In the genomic region with DNA sequence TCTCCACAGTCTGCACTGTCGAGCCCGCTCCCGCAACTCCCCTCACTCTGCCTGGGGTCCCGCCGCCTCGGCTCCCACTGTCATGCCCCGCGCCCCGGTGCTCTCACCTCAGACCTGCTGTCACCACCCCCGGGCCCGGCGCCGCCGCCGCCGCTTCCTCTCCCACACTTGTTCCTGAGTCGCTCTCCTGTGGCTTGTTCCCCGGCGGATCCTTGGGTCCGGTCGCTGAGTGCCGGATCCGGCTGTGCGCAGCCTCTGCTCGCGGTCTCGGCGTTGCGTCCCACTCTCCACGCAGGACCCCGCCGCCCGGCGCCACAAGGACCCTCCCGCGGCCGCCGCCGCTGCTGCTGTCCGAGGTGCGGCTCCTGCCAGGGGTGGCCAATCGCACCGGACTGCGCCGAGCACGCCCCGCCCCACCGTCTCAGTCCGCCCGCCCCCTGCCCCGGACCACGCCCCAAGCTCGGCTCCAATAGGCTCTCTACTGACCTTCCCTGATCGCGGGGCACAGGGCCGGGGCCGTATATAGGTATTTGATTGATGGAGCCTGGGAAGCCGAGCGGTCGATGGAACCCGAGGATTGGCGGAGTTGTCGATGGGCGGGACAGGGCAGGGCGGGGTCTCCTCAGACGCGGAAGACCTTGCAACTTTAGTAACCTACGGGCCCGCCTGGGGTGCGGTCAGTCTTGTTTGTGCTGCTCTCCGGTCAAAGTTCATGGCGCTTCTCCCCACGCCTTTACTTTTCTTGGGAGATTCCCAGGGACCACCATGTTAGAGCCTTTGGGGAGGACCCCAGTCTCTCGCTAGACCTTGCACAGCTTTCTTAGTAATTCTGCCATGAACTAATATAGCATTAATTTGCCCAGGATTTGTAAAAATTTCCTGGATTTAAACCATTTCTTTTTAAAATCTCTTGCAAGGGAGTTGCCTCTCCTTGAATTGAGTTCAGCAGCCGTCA, we compare ENCODE assay signal across 1 cellular context.
TF ChIP-seq lines count a peak whose summit lies in the region.

TAOK3 (minus strand) TSS at position 367 of the 955 bp plus-strand sequence. CDS start 117,340 bp downstream, outside the sequence.

TF ChIP-seq in K562, 482 proteins besides CTCF, POLR2A, EP300 and RAD21 (continued from another document and continues in another):
- TF ChIP-seq, protein P1, sequence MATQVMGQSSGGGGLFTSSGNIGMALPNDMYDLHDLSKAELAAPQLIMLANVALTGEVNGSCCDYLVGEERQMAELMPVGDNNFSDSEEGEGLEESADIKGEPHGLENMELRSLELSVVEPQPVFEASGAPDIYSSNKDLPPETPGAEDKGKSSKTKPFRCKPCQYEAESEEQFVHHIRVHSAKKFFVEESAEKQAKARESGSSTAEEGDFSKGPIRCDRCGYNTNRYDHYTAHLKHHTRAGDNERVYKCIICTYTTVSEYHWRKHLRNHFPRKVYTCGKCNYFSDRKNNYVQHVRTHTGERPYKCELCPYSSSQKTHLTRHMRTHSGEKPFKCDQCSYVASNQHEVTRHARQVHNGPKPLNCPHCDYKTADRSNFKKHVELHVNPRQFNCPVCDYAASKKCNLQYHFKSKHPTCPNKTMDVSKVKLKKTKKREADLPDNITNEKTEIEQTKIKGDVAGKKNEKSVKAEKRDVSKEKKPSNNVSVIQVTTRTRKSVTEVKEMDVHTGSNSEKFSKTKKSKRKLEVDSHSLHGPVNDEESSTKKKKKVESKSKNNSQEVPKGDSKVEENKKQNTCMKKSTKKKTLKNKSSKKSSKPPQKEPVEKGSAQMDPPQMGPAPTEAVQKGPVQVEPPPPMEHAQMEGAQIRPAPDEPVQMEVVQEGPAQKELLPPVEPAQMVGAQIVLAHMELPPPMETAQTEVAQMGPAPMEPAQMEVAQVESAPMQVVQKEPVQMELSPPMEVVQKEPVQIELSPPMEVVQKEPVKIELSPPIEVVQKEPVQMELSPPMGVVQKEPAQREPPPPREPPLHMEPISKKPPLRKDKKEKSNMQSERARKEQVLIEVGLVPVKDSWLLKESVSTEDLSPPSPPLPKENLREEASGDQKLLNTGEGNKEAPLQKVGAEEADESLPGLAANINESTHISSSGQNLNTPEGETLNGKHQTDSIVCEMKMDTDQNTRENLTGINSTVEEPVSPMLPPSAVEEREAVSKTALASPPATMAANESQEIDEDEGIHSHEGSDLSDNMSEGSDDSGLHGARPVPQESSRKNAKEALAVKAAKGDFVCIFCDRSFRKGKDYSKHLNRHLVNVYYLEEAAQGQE (CRISPR knock-in tag; IDR thresholded peaks at IDR 0.05; ENCODE audit: low read depth) = peak; percentile 94
- no peak for TF ChIP-seq ATF1 (CRISPR knock-in tag; IDR thresholded peaks at IDR 0.05)
- no peak for TF ChIP-seq ATF1 (tag; IDR thresholded peaks at IDR 0.05)
- TF ChIP-seq, protein P2, sequence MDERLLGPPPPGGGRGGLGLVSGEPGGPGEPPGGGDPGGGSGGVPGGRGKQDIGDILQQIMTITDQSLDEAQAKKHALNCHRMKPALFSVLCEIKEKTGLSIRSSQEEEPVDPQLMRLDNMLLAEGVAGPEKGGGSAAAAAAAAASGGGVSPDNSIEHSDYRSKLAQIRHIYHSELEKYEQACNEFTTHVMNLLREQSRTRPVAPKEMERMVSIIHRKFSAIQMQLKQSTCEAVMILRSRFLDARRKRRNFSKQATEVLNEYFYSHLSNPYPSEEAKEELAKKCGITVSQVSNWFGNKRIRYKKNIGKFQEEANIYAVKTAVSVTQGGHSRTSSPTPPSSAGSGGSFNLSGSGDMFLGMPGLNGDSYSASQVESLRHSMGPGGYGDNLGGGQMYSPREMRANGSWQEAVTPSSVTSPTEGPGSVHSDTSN (CRISPR knock-in tag; IDR thresholded peaks at IDR 0.05; ENCODE audit: low read depth) = no peak
- TF ChIP-seq, protein P2 (tag; conservative IDR thresholded peaks at IDR 0.05; ENCODE audit: low read depth) = no peak
- TF ChIP-seq MBD2 (IDR thresholded peaks at IDR 0.05; ENCODE audit: borderline replicate concordance, low read depth) = peak; percentile 82
- TF ChIP-seq JUND (IDR thresholded peaks at IDR 0.05; ENCODE audit: borderline replicate concordance, low read depth, low read length) = no peak; the same call in 1 of the 2 replicates
- TF ChIP-seq JUND (tag; IDR thresholded peaks at IDR 0.05; ENCODE audit: borderline replicate concordance, low read depth, low read length) = no peak; the same call in 2 of the 3 replicates
- TF ChIP-seq ZNF699 (CRISPR knock-in tag; IDR thresholded peaks at IDR 0.05; ENCODE audit: insufficient replicate concordance) = no peak
- no peak for TF ChIP-seq DIDO1 (tag; IDR thresholded peaks at IDR 0.05; ENCODE audit: low read depth)
- TF ChIP-seq KLF16 (IDR thresholded peaks at IDR 0.05) = no peak
- TF ChIP-seq, protein P3, sequence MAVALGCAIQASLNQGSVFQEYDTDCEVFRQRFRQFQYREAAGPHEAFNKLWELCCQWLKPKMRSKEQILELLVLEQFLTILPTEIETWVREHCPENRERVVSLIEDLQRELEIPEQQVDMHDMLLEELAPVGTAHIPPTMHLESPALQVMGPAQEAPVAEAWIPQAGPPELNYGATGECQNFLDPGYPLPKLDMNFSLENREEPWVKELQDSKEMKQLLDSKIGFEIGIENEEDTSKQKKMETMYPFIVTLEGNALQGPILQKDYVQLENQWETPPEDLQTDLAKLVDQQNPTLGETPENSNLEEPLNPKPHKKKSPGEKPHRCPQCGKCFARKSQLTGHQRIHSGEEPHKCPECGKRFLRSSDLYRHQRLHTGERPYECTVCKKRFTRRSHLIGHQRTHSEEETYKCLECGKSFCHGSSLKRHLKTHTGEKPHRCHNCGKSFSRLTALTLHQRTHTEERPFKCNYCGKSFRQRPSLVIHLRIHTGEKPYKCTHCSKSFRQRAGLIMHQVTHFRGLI (CRISPR knock-in tag; IDR thresholded peaks at IDR 0.05) = no peak
- no peak for TF ChIP-seq ZNF253 (CRISPR knock-in tag; conservative IDR thresholded peaks at IDR 0.05)
- TF ChIP-seq TAF15 (IDR thresholded peaks at IDR 0.05; ENCODE audit: low read depth, low read length) = no peak
- no peak for TF ChIP-seq RUNX1 (IDR thresholded peaks at IDR 0.05; ENCODE audit: low read depth)
- TF ChIP-seq HOMEZ (CRISPR knock-in tag; IDR thresholded peaks at IDR 0.05) = no peak
- TF ChIP-seq ZKSCAN3 (CRISPR knock-in tag; IDR thresholded peaks at IDR 0.05) = no peak
- TF ChIP-seq ZSCAN32 (CRISPR knock-in tag; IDR thresholded peaks at IDR 0.05) = no peak
- no peak for TF ChIP-seq MLX (CRISPR knock-in tag; conservative IDR thresholded peaks at IDR 0.05)
- 0 out of 4 replicates have a peak, but pooled peaks of 1 of the 2 experiments have one; percentile 12 for TF ChIP-seq RCOR1 (IDR thresholded peaks at IDR 0.05; ENCODE audit: borderline replicate concordance in 1 of 2, low read depth in 2 of 2, low read length in 2 of 2)
- TF ChIP-seq, protein P4, sequence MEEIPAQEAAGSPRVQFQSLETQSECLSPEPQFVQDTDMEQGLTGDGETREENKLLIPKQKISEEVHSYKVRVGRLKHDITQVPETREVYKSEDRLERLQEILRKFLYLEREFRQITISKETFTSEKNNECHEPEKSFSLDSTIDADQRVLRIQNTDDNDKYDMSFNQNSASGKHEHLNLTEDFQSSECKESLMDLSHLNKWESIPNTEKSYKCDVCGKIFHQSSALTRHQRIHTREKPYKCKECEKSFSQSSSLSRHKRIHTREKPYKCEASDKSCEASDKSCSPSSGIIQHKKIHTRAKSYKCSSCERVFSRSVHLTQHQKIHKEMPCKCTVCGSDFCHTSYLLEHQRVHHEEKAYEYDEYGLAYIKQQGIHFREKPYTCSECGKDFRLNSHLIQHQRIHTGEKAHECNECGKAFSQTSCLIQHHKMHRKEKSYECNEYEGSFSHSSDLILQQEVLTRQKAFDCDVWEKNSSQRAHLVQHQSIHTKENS (CRISPR knock-in tag; IDR thresholded peaks at IDR 0.05) = no peak
- TF ChIP-seq, protein P5, sequence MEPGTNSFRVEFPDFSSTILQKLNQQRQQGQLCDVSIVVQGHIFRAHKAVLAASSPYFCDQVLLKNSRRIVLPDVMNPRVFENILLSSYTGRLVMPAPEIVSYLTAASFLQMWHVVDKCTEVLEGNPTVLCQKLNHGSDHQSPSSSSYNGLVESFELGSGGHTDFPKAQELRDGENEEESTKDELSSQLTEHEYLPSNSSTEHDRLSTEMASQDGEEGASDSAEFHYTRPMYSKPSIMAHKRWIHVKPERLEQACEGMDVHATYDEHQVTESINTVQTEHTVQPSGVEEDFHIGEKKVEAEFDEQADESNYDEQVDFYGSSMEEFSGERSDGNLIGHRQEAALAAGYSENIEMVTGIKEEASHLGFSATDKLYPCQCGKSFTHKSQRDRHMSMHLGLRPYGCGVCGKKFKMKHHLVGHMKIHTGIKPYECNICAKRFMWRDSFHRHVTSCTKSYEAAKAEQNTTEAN (CRISPR knock-in tag; IDR thresholded peaks at IDR 0.05) = no peak
- no peak for TF ChIP-seq GTF2A2 (tag; IDR thresholded peaks at IDR 0.05)
- TF ChIP-seq CREBBP (IDR thresholded peaks at IDR 0.05; ENCODE audit: low read depth, low read length) = no peak
- TF ChIP-seq NR1H2 (CRISPR knock-in tag; IDR thresholded peaks at IDR 0.05) = no peak
- no peak for TF ChIP-seq PHTF2 (CRISPR knock-in tag; IDR thresholded peaks at IDR 0.05)
- no peak for TF ChIP-seq CHAMP1 (IDR thresholded peaks at IDR 0.05)
- no peak for TF ChIP-seq CREB5 (CRISPR knock-in tag; IDR thresholded peaks at IDR 0.05)
- TF ChIP-seq ARID2 (IDR thresholded peaks at IDR 0.05) = no peak
- no peak for TF ChIP-seq HNRNPUL1 (IDR thresholded peaks at IDR 0.05; ENCODE audit: low read length)
- peak; percentile 68 for TF ChIP-seq SMAD1 (IDR thresholded peaks at IDR 0.05; ENCODE audit: low read depth, low read length, partially characterized antibody)
- TF ChIP-seq ZBTB8A (IDR thresholded peaks at IDR 0.05; ENCODE audit: partially characterized antibody) = no peak
- no peak for TF ChIP-seq TRIM25 (IDR thresholded peaks at IDR 0.05; ENCODE audit: borderline replicate concordance)
- TF ChIP-seq BRD4 (IDR thresholded peaks at IDR 0.05) = no peak
